In the genomic region with DNA sequence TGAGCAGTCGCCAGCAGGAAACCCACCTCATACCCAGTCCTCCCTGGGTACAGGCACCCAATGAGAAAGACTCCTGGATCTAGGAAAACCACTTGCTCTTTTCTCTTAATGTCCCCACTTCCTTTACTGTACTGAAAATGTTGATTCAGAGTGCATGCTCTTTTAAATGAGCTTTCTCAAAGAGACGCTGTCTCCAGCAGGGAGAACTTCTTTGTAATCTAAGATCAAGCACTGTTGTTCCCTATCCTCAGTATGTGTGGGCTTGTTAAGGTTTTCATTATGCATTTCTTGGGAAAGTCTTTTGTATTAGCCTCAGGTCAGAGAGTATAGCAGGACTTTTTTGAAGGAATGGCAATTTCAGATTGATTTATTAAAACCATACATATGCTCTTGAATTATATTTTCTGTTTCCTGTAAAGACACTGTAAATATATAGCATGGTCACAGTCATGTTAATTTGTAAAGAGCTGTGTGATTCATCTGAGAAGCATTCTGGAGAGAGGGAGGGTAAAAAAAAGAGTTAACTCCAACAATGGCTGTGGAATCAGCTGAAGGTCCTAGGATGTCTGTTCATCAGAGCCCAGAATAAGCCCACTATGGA, we compare ENCODE assay signal across 12 cellular contexts.
DNase-seq lines count a peak whose midpoint lies in the region; ATAC-seq and TF ChIP-seq lines count a peak whose summit lies in the region.
"Had no signal": no experiment of that assay in that cellular context is flagged by ENCODE, and none has a peak within 500 bp of the region (broad histone marks: within the 10 kb centered on the region; RNA-seq: fewer than 3 reads in every experiment).

No MANE protein-coding gene starts in this region.

- H3K27ac Mint-ChIP-seq in brain = peak overlapping the region in 3 of 5 experiments; percentile 5 to 26 (median 8)
- H3K27ac Mint-ChIP-seq: activated T-helper 1 cell treated with anti-CD3 and anti-CD28 coated beads, Interleukin-12 subunit alpha, Interleukin-12 subunit beta, Interleukin-2, Interleukin-4 antibody, amounts not matched to agents 30 ng/mL and 10 ng/mL and 1 ng/mL, durations not matched to agents 14 hours and 24 hours and 36 hours had no signal

- peaks cover 16% of the 10 kb centered on the region for H3K4me1 Mint-ChIP-seq in brain

- intact Hi-C loops in left lung (cut with DNase I) (no loop called here), ascending aorta (cut with DNase I) (no loop called here)

- TF ChIP-seq CTCF in brain (conservative IDR thresholded peaks at IDR 0.05) (no peak), left lung (IDR thresholded peaks at IDR 0.05) (no peak), ascending aorta (IDR thresholded peaks at IDR 0.05) (no peak), BE2C (IDR thresholded peaks at IDR 0.05; ENCODE audit: low read depth, low read length) (no peak)

- H3K4me1 ChIP-seq in ACC112 (ENCODE audit: control insufficient read depth, insufficient read depth, low read length, unreplicated experiment) = peaks cover 13% of the 10 kb centered on the region
- H3K4me1 ChIP-seq in HUES6 (ENCODE audit: control insufficient read depth, insufficient read depth, low read length) = peaks cover 29% of the 10 kb centered on the region
- no peaks in the 10 kb centered on the region for H3K4me1 ChIP-seq in left lung
- H3K4me1 ChIP-seq in ascending aorta = no peaks in the 10 kb centered on the region
- H3K4me1 ChIP-seq in BE2C = no peaks in the 10 kb centered on the region
- H3K4me1 ChIP-seq: prostate gland, suprapubic skin had no signal

- no peak overlapping the region for H3K4me3 Mint-ChIP-seq in brain
- H3K4me3 Mint-ChIP-seq: activated T-helper 1 cell treated with anti-CD3 and anti-CD28 coated beads, Interleukin-12 subunit alpha, Interleukin-12 subunit beta, Interleukin-2, Interleukin-4 antibody, amounts not matched to agents 30 ng/mL and 10 ng/mL and 1 ng/mL, durations not matched to agents 14 hours and 24 hours and 36 hours had no signal

- no peaks in the 10 kb centered on the region for H3K9me3 Mint-ChIP-seq in brain
- H3K9me3 Mint-ChIP-seq: activated T-helper 1 cell treated with anti-CD3 and anti-CD28 coated beads, Interleukin-12 subunit alpha, Interleukin-12 subunit beta, Interleukin-2, Interleukin-4 antibody, amounts not matched to agents 30 ng/mL and 10 ng/mL and 1 ng/mL, durations not matched to agents 14 hours and 24 hours and 36 hours had no signal

- H3K36me3 ChIP-seq in ACC112 (ENCODE audit: insufficient read depth, low read length) (no peaks in the 10 kb centered on the region), HUES6 (ENCODE audit: control insufficient read depth, insufficient read depth, low read length) (0 out of 2 replicates have a peak, but pooled peaks cover 2% of the 10 kb centered on the region), left lung (peaks cover 0 to 53% of the 10 kb centered on the region in 2 donors), ascending aorta (peaks cover 18 to 19% of the 10 kb centered on the region in 2 donors), BE2C (no peaks in the 10 kb centered on the region; the same call in 1 of the 2 replicates)
- H3K36me3 ChIP-seq: prostate gland had no signal

- H2AFZ ChIP-seq in ACC112 (ENCODE audit: low read length, unreplicated experiment) = no peak overlapping the region

- H3K27me3 ChIP-seq in ACC112 (ENCODE audit: insufficient read depth, low read length) (no peaks in the 10 kb centered on the region), HUES6 (ENCODE audit: control insufficient read depth, insufficient read depth, low read length) (peaks cover 15% of the 10 kb centered on the region; the same call in 1 of the 2 replicates), left lung (no peaks in the 10 kb centered on the region), ascending aorta (no peaks in the 10 kb centered on the region), BE2C (no peaks in the 10 kb centered on the region)
- H3K27me3 ChIP-seq: suprapubic skin had no signal

- peak overlapping the region; percentile 1 for H3K9ac ChIP-seq in HUES6 (ENCODE audit: low read length)

- DNase-seq in left lung (no peak), ascending aorta (ENCODE audit: low spot score in 2 of 2) (no peak), BE2C (no peak)
- no peak for DNase-seq in stimulated activated CD4-positive, alpha-beta T cell treated with anti-CD3 and anti-CD28 coated beads, Interleukin-2, amount 100 ng/mL, for 48 hours
- DNase-seq: activated CD4-positive, alpha-beta T cell treated with anti-CD3 and anti-CD28 coated beads for 4 hours had no signal

- H3K79me2 ChIP-seq in ACC112 (ENCODE audit: control insufficient read depth, insufficient read depth, low read length, unreplicated experiment) = no peaks in the 10 kb centered on the region

- no peaks in the 10 kb centered on the region for H3K9me3 ChIP-seq in HUES6 (ENCODE audit: control insufficient read depth, insufficient read depth, low read depth, low read length)
- H3K9me3 ChIP-seq in left lung = no peaks in the 10 kb centered on the region
- no peaks in the 10 kb centered on the region for H3K9me3 ChIP-seq in ascending aorta
- no peaks in the 10 kb centered on the region for H3K9me3 ChIP-seq in BE2C
- H3K9me3 ChIP-seq: prostate gland, suprapubic skin had no signal

- H3K4me3 ChIP-seq in ACC112 (ENCODE audit: low read depth, low read length) (no peak overlapping the region), HUES6 (ENCODE audit: low read depth, low read length) (no peak overlapping the region), left lung (no peak overlapping the region), ascending aorta (no peak overlapping the region), BE2C (ENCODE audit: low read depth, low read length) (no peak overlapping the region)
- H3K4me3 ChIP-seq: prostate gland, suprapubic skin had no signal

- H3K36me3 Mint-ChIP-seq in brain = peaks cover 54% of the 10 kb centered on the region

- H3K27ac ChIP-seq in ACC112 (ENCODE audit: low read depth, low read length) = peak overlapping the region; percentile 22
- H3K27ac ChIP-seq in HUES6 (ENCODE audit: low read depth, low read length) = no peak overlapping the region; the same call in 1 of the 2 replicates
- no peak overlapping the region for H3K27ac ChIP-seq in left lung
- no peak overlapping the region for H3K27ac ChIP-seq in ascending aorta
- H3K27ac ChIP-seq: prostate gland, suprapubic skin had no signal

- no peaks in the 10 kb centered on the region for H3K27me3 Mint-ChIP-seq in brain

- ATAC-seq in left lung = peak; percentile 10
- ATAC-seq in GM21723 (IDR thresholded peaks at IDR 0.05; ENCODE audit: unreplicated experiment) = no peak
